ENCODE assay signal across 12 cellular contexts in the genomic region with DNA sequence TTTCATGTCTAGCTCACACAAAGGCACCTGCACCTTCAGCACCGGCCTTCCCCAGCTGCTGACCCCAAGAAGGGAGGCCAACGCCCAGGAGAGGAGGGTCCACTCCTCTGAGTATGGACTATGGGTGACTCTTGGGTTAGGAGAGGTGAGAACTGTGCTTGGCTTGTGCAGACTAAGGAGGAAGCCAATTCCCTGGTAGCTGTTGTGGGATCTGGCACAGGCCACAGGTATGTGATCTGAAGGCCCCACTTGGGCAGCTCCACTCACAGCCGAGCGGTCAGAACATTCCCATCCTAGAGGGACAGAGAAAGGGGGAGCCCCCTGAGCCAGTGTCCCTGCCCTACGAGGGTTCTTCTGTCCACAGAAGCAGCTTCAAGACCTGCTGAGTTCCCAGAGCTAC. TPM values are rescaled to one million over a fixed set of nuclear protein-coding genes. Genes with fewer than 3 reads are reported as not detected.
DNase-seq lines count a peak whose midpoint lies in the region; ATAC-seq, FAIRE-seq and TF ChIP-seq lines count a peak whose summit lies in the region.
"Had no signal": no experiment of that assay in that cellular context is flagged by ENCODE, and none has a peak within 500 bp of the region (broad histone marks: within the 10 kb centered on the region; RNA-seq: fewer than 3 reads in every experiment).

No MANE protein-coding gene starts in this region.

- DNase-seq in astrocyte of the hippocampus (ENCODE audit: low read depth, low spot score) (peak; percentile 53), uterus (peak in 1 of 2 donors; percentile 35), small intestine (no peak)
- DNase-seq in stimulated activated CD4-positive, alpha-beta T cell treated with anti-CD3 and anti-CD28 coated beads, Interleukin-2, amount 100 ng/mL, for 24 hours, result no peak
- DNase-seq: activated naive CD4-positive, alpha-beta T cell treated with Interleukin-2 at 50 U/mL for 16 hours; CD4-positive, alpha-beta memory T cell; NCI-H2227 treated with DMSO at 0.1 percent for 48 hours had no signal

- H3K9me3 ChIP-seq in gastroesophageal sphincter, result no peaks in the 10 kb centered on the region
- H3K9me3 ChIP-seq in parathyroid adenoma (ENCODE audit: control insufficient read depth, low read length), result no peaks in the 10 kb centered on the region
- H3K9me3 ChIP-seq in uterus, result no peaks in the 10 kb centered on the region
- no peaks in the 10 kb centered on the region for H3K9me3 ChIP-seq in small intestine (ENCODE audit: control insufficient read depth, low read depth)
- H3K9me3 ChIP-seq: neutrophil had no signal

- no peaks in the 10 kb centered on the region for H3K79me2 ChIP-seq in parathyroid adenoma

- no peak overlapping the region for H3K4me2 ChIP-seq in parathyroid adenoma (ENCODE audit: low read length)

- peak overlapping the region; percentile 79 for H2AFZ ChIP-seq in parathyroid adenoma

- TF ChIP-seq CTCF in gastroesophageal sphincter (IDR thresholded peaks at IDR 0.05) (no peak), parathyroid adenoma (IDR thresholded peaks at IDR 0.05) (no peak), uterus (IDR thresholded peaks at IDR 0.05) (no peak)

- no peak for FAIRE-seq in small intestine (lab: Jason Lieb, UNC)

- peak overlapping the region; percentile 57 to 75 (median 74) for H3K27ac ChIP-seq in gastroesophageal sphincter
- peak overlapping the region; percentile 65 for H3K27ac ChIP-seq in parathyroid adenoma
- peak overlapping the region; percentile 80 to 93 for H3K27ac ChIP-seq in uterus
- peak overlapping the region in 1 of 2 donors; percentile 81 for H3K27ac ChIP-seq in small intestine (ENCODE audit: low read depth in 1 of 2, low read length in 1 of 2)
- H3K27ac ChIP-seq: neutrophil had no signal

- H3K27me3 ChIP-seq in gastroesophageal sphincter (peaks cover 5% of the 10 kb centered on the region), parathyroid adenoma (ENCODE audit: control insufficient read depth, insufficient read depth, low read length) (no peaks in the 10 kb centered on the region), uterus (no peaks in the 10 kb centered on the region), small intestine (ENCODE audit: control insufficient read depth in 2 of 2, insufficient read depth in 2 of 2, low read length in 2 of 2) (no peaks in the 10 kb centered on the region)

- H3K36me3 ChIP-seq in gastroesophageal sphincter, result no peaks in the 10 kb centered on the region
- no peaks in the 10 kb centered on the region for H3K36me3 ChIP-seq in parathyroid adenoma (ENCODE audit: control insufficient read depth, insufficient read depth, low read length)
- H3K36me3 ChIP-seq in uterus, result no peaks in the 10 kb centered on the region
- H3K36me3 ChIP-seq in small intestine (ENCODE audit: control insufficient read depth in 2 of 2, insufficient read depth in 2 of 2, low read length in 2 of 2), result peaks cover 0 to 3% of the 10 kb centered on the region in 2 donors
- H3K36me3 ChIP-seq: neutrophil had no signal

- peaks cover 0 to 17% (median 8%) of the 10 kb centered on the region in 3 donors for H3K4me1 ChIP-seq in gastroesophageal sphincter
- H3K4me1 ChIP-seq in parathyroid adenoma, result peaks cover 21% of the 10 kb centered on the region
- H3K4me1 ChIP-seq in uterus, result peaks cover 11 to 15% of the 10 kb centered on the region in 2 donors
- no peaks in the 10 kb centered on the region for H3K4me1 ChIP-seq in small intestine (ENCODE audit: control insufficient read depth in 2 of 2, insufficient read depth in 1 of 2, low read depth in 1 of 2, low read length in 1 of 2)

- no peak overlapping the region for H3K9ac ChIP-seq in parathyroid adenoma

- H3K4me3 ChIP-seq in gastroesophageal sphincter (no peak overlapping the region), parathyroid adenoma (ENCODE audit: low read depth, low read length) (no peak overlapping the region), uterus (no peak overlapping the region), small intestine (ENCODE audit: low read depth in 1 of 2, low read length in 2 of 2) (no peak overlapping the region)
- H3K4me3 ChIP-seq: lung had no signal

- 73 to 100% methylated on average over 1 to 2 of the region's 5 CpGs for WGBS in gastroesophageal sphincter (ENCODE audit: low coverage in 1 of 2), 2 donors
- WGBS in small intestine, 3 donors, result 80 to 95% (median 82%) methylated on average over 5 of the region's 5 CpGs

- no peak for TF ChIP-seq EP300 in gastroesophageal sphincter (IDR thresholded peaks at IDR 0.05)

- no peak for ATAC-seq in gastroesophageal sphincter
- ATAC-seq in GM21723 (IDR thresholded peaks at IDR 0.05; ENCODE audit: unreplicated experiment), result no peak

- TF ChIP-seq POLR2A in gastroesophageal sphincter (IDR thresholded peaks at IDR 0.05) (no peak), uterus (IDR thresholded peaks at IDR 0.05) (no peak)

- intact Hi-C loops in uterus (cut with DNase I; ENCODE audit: low total_unique reads), result loop anchor here (10.0 kb wide), 1 partner anchor 152 kb away; no protein-coding TSS in a partner anchor

RNA-seq across cellular contexts. Expression of a gene that starts 52.8 kb away (rescaled TPM):
- total RNA-seq in gastroesophageal sphincter (1 to 10 TPM; 5.0 to 8.5 (median 6.4) TPM), uterus (10 to 100 TPM; 14.2 to 48.2 (median 16.4) TPM)
- polyA plus RNA-seq in small intestine, result 1 to 10 TPM; 1.9 to 5.7 (median 3.1) TPM
